8 cellular contexts compared by ENCODE assay signal in genomic region chr20:5127204-5127858, GRCh38. TPM values are rescaled to one million over a fixed set of nuclear protein-coding genes. Genes with fewer than 3 reads are reported as not detected.
A peak's percentile ranks its signal among the peaks of the same experiment; 100 is the strongest.
DNase-seq lines count a peak whose midpoint lies in the region; ATAC-seq and TF ChIP-seq lines count a peak whose summit lies in the region.

No MANE protein-coding gene starts in this region.

- TF ChIP-seq CTCF in KMS-11 (conservative IDR thresholded peaks at IDR 0.05; ENCODE audit: low read depth, low read length) (no peak), heart left ventricle (IDR thresholded peaks at IDR 0.05) (no peak), prostate gland (IDR thresholded peaks at IDR 0.05) (no peak), uterus (IDR thresholded peaks at IDR 0.05) (no peak)

- peak overlapping the region; percentile 94 for H3K4me3 Mint-ChIP-seq in activated naive CD8-positive, alpha-beta T cell treated with anti-CD3 and anti-CD28 coated beads for 36 hours

- H4K20me1 ChIP-seq in KMS-11 (ENCODE audit: insufficient read depth): no peaks in the 10 kb centered on the region

- H3K9me3 ChIP-seq in SK-N-MC (ENCODE audit: low read depth, low read length) (no peaks in the 10 kb centered on the region), heart left ventricle (no peaks in the 10 kb centered on the region), prostate gland (no peaks in the 10 kb centered on the region), uterus (no peaks in the 10 kb centered on the region)

- H3K27ac Mint-ChIP-seq in activated naive CD8-positive, alpha-beta T cell treated with anti-CD3 and anti-CD28 coated beads for 36 hours: peak overlapping the region; percentile 96

- no peaks in the 10 kb centered on the region for H3K36me3 ChIP-seq in KMS-11 (ENCODE audit: insufficient read depth)
- H3K36me3 ChIP-seq in SK-N-MC (ENCODE audit: insufficient read depth, low read length): no peaks in the 10 kb centered on the region
- H3K36me3 ChIP-seq in heart left ventricle: peaks cover 0 to 15% (median 0%) of the 10 kb centered on the region in 9 donors
- H3K36me3 ChIP-seq in prostate gland: no peaks in the 10 kb centered on the region
- no peaks in the 10 kb centered on the region for H3K36me3 ChIP-seq in uterus

- H3K9ac ChIP-seq in KMS-11 (peak overlapping the region; percentile 61), SK-N-MC (ENCODE audit: insufficient read length) (peak overlapping the region; percentile 86)

- peaks cover 14% of the 10 kb centered on the region for H3K79me2 ChIP-seq in KMS-11 (ENCODE audit: insufficient read depth, low read depth)

- TF ChIP-seq POLR2A in heart left ventricle (IDR thresholded peaks at IDR 0.05) (no peak), prostate gland (IDR thresholded peaks at IDR 0.05) (no peak), uterus (IDR thresholded peaks at IDR 0.05) (no peak)

- peak overlapping the region; percentile 74 for H3K4me2 ChIP-seq in KMS-11

- H3K4me1 ChIP-seq in KMS-11 (ENCODE audit: low read depth, poor library complexity, severe bottlenecking) (peaks cover 12% of the 10 kb centered on the region), heart left ventricle (peaks cover 7 to 57% (median 45%) of the 10 kb centered on the region in 12 donors), prostate gland (replicated peaks) (no peaks in the 10 kb centered on the region), uterus (peaks cover 4% of the 10 kb centered on the region in 2 donors)

- intact Hi-C loops in heart left ventricle (cut with DNase I) (loop anchor here in 9 of 10 donors (2.0 to 10.0 kb wide), 6 partner anchors 43 to 320 kb away; no protein-coding TSS in a partner anchor), prostate gland (cut with DNase I) (no loop called here), uterus (cut with DNase I; ENCODE audit: low total_unique reads) (loop anchor here (5.0 kb wide), 1 partner anchor 65 kb away; no protein-coding TSS in a partner anchor)

- peaks cover 28% of the 10 kb centered on the region for H3K4me1 Mint-ChIP-seq in activated naive CD8-positive, alpha-beta T cell treated with anti-CD3 and anti-CD28 coated beads for 36 hours

- H3K27ac ChIP-seq in KMS-11 (peak overlapping the region; percentile 48), SK-N-MC (no peak overlapping the region), heart left ventricle (peak overlapping the region; percentile 90 to 99 (median 97)), prostate gland (peak overlapping the region; percentile 93 to 94), uterus (peak overlapping the region; percentile 87 to 88)

- DNase-seq in Daoy (ENCODE audit: low read depth) (peak; percentile 70), SK-N-MC (ENCODE audit: low read depth, low spot score) (no peak), heart left ventricle (peak; percentile 50 to 68 (median 64)), prostate gland (ENCODE audit: low spot score) (peak; percentile 29), uterus (peak; percentile 46 to 47)
- DNase-seq in activated naive CD8-positive, alpha-beta T cell treated with anti-CD3 and anti-CD28 coated beads for 36 hours: peak; percentile 82

- peak; percentile 27 for ATAC-seq in GM21786 (IDR thresholded peaks at IDR 0.05; ENCODE audit: unreplicated experiment)
- ATAC-seq in heart left ventricle: peak in 3 of 4 donors; percentile 4 to 27 (median 25)

- no peak overlapping the region for H3K4me3 ChIP-seq in KMS-11 (IDR thresholded peaks at IDR 0.05; ENCODE audit: insufficient read depth, low read depth, low read length)
- peak overlapping the region; percentile 98 for H3K4me3 ChIP-seq in SK-N-MC
- H3K4me3 ChIP-seq in heart left ventricle: peak overlapping the region; percentile 72 to 98 (median 92)
- peak overlapping the region; percentile 86 to 97 for H3K4me3 ChIP-seq in prostate gland
- peak overlapping the region; percentile 50 to 80 for H3K4me3 ChIP-seq in uterus

- WGBS in heart left ventricle, 4 donors: 0 to 2% (median 1%) methylated on average over 15 to 44 of the region's 44 CpGs
- WGBS in prostate gland: under 1% methylated on average over 19 of the region's 44 CpGs

- peaks cover 3% of the 10 kb centered on the region for H3K36me3 Mint-ChIP-seq in activated naive CD8-positive, alpha-beta T cell treated with anti-CD3 and anti-CD28 coated beads for 36 hours

- no peaks in the 10 kb centered on the region for H3K9me3 Mint-ChIP-seq in activated naive CD8-positive, alpha-beta T cell treated with anti-CD3 and anti-CD28 coated beads for 36 hours

- no peaks in the 10 kb centered on the region for H3K27me3 Mint-ChIP-seq in activated naive CD8-positive, alpha-beta T cell treated with anti-CD3 and anti-CD28 coated beads for 36 hours

- H3K27me3 ChIP-seq in KMS-11 (ENCODE audit: insufficient read depth, low read depth) (no peaks in the 10 kb centered on the region), heart left ventricle (no peaks in the 10 kb centered on the region), prostate gland (replicated peaks; ENCODE audit: insufficient read depth) (no peaks in the 10 kb centered on the region), uterus (no peaks in the 10 kb centered on the region)

- peak overlapping the region; percentile 75 for H2AFZ ChIP-seq in KMS-11 (ENCODE audit: low read depth)

RNA-seq across cellular contexts. Expression of gene CDS2, which starts 0.5 kb away (rescaled TPM):
- total RNA-seq in Daoy (2014; rRNA removed; shearing (Covaris generic)): 15.0 and 22.3 TPM in 2 replicates
- 10 to 100 TPM; 37.5 to 41.9 TPM for total RNA-seq in activated naive CD8-positive, alpha-beta T cell treated with anti-CD3 and anti-CD28 coated beads for 36 hours
- total RNA-seq in heart left ventricle (100 to 1,000 TPM in 1 of 9 donors, 10 to 100 TPM in 8; 64.5 to 105 (median 86.8) TPM), prostate gland (10 to 100 TPM; 26.2 to 61.8 TPM), uterus (10 to 100 TPM; 22.5 to 66.6 (median 41.7) TPM)
- polyA plus RNA-seq in heart left ventricle: 10 to 100 TPM; 22.5 to 24.9 TPM

RNA-seq across cellular contexts. Expression of gene PCNA, which starts 7.6 kb away (rescaled TPM):
- 405 and 436 TPM in 2 replicates for total RNA-seq in Daoy (2014; rRNA removed; shearing (Covaris generic))
- total RNA-seq in activated naive CD8-positive, alpha-beta T cell treated with anti-CD3 and anti-CD28 coated beads for 36 hours: 100 to 1,000 TPM; 708 to 723 TPM
- total RNA-seq in heart left ventricle: 10 to 100 TPM; 20.2 to 52.7 (median 22.9) TPM
- 10 to 100 TPM; 18.7 to 45.4 TPM for polyA plus RNA-seq in heart left ventricle
- 10 to 100 TPM; 37.0 to 75.4 TPM for total RNA-seq in prostate gland
- 100 to 1,000 TPM in 1 of 4 donors, 10 to 100 TPM in 3; 43.0 to 112 (median 59.6) TPM for total RNA-seq in uterus

RNA-seq across cellular contexts. Expression of gene TMEM230, which starts 14.5 kb away (rescaled TPM):
- total RNA-seq in Daoy (2014; rRNA removed; shearing (Covaris generic)): 87.2 and 87.4 TPM in 2 replicates
- 10 to 100 TPM; 79.4 to 79.7 TPM for total RNA-seq in activated naive CD8-positive, alpha-beta T cell treated with anti-CD3 and anti-CD28 coated beads for 36 hours
- 10 to 100 TPM; 69.4 to 99.4 (median 82.0) TPM for total RNA-seq in heart left ventricle
- polyA plus RNA-seq in heart left ventricle: 100 to 1,000 TPM in 1 of 2 donors, 10 to 100 TPM in 1; 88.7 to 124 TPM
- total RNA-seq in prostate gland: 100 to 1,000 TPM; 102 to 187 TPM
- 10 to 100 TPM; 66.1 to 94.1 (median 89.9) TPM for total RNA-seq in uterus
